In genomic region chr2:190979906-190980629, GRCh38 we compare ENCODE assay signal across 8 cellular contexts. TPM values are rescaled to one million over a fixed set of nuclear protein-coding genes. Genes with fewer than 3 reads are reported as not detected.
DNase-seq lines count a peak whose midpoint lies in the region; ATAC-seq and TF ChIP-seq lines count a peak whose summit lies in the region.

No MANE protein-coding gene starts in this region.

- H3K4me2 ChIP-seq in GM23338, result no peak overlapping the region

- 13 to 27% methylated on average over 14 of the region's 14 CpGs for WGBS in sigmoid colon, 2 donors

- ATAC-seq in GM23338, result no peak
- peak; percentile 38; the same call in 1 of the 2 replicates for ATAC-seq in Panc1
- no peak for ATAC-seq in HG03108 (IDR thresholded peaks at IDR 0.05; ENCODE audit: unreplicated experiment)
- ATAC-seq in GM21367 (IDR thresholded peaks at IDR 0.05; ENCODE audit: unreplicated experiment), result no peak

- in situ Hi-C loops in Panc1 (cut with HindIII; ENCODE audit: low pct_unique_long_range_greater_than_20kb, low sequenced_read_pairs), result no loop called here

- intact Hi-C loops in Panc1 (cut with micrococcal nuclease; ENCODE audit: unreplicated experiment), result no loop called here
- intact Hi-C loops in sigmoid colon (cut with DNase I), result no loop called here

- peaks cover 4% of the 10 kb centered on the region for H4K20me1 ChIP-seq in GM23338 (replicated peaks; ENCODE audit: insufficient read depth)

- H3K4me1 ChIP-seq in GM23338 (ENCODE audit: insufficient read depth) (no peaks in the 10 kb centered on the region), Panc1 (ENCODE audit: control insufficient read depth, insufficient read depth, low read length) (no peaks in the 10 kb centered on the region), sigmoid colon (no peaks in the 10 kb centered on the region)

- H3K27ac ChIP-seq in GM23338 (ENCODE audit: low read depth) (no peak overlapping the region), Panc1 (ENCODE audit: low read length) (no peak overlapping the region), sigmoid colon (peak overlapping the region; percentile 10 to 45 (median 32))

- H3K4me3 Mint-ChIP-seq in GM23338, result no peak overlapping the region

- TF ChIP-seq EP300 in sigmoid colon (IDR thresholded peaks at IDR 0.05), result no peak

- CTCF ChIA-PET in Panc1 (lab: Charles Lee), result no interaction called here

- POLR2A ChIA-PET in Panc1 (lab: Charles Lee), result no interaction called here

- H3F3A ChIP-seq in GM23338 (replicated peaks; ENCODE audit: low read depth), result no peaks in the 10 kb centered on the region

- peaks cover 5% of the 10 kb centered on the region for H3K27me3 Mint-ChIP-seq in GM23338 (ENCODE audit: insufficient read depth, low read depth, poor library complexity)

- no peaks in the 10 kb centered on the region for H3K9me2 ChIP-seq in GM23338 (ENCODE audit: insufficient read depth)

- no peak overlapping the region for H2AFZ ChIP-seq in GM23338

- peak overlapping the region; percentile 43; the same call in 1 of the 2 replicates for H3K27ac Mint-ChIP-seq in GM23338

- H3K36me3 ChIP-seq in GM23338 (ENCODE audit: insufficient read depth) (peaks cover 74% of the 10 kb centered on the region), Panc1 (ENCODE audit: control insufficient read depth, insufficient read depth, low read length) (peaks cover 67% of the 10 kb centered on the region), sigmoid colon (peaks cover 31 to 100% (median 65%) of the 10 kb centered on the region in 4 donors)

- H3K9me3 ChIP-seq in Panc1 (ENCODE audit: control insufficient read depth, insufficient read depth, low read depth, low read length) (no peaks in the 10 kb centered on the region), sigmoid colon (no peaks in the 10 kb centered on the region)

- H3K4me3 ChIP-seq in GM23338 (no peak overlapping the region), Panc1 (ENCODE audit: low read depth in 2 of 2, low read length in 2 of 2) (no peak overlapping the region), fibroblast of villous mesenchyme (ENCODE audit: low read depth, low read length) (peak overlapping the region; percentile 16), sigmoid colon (no peak overlapping the region)

- BruUV-seq in Panc1 (replicated peaks; lab: Mats Ljungman, UMichigan), result no TSS peak

- H3K27me3 ChIP-seq in GM23338 (ENCODE audit: insufficient read depth) (no peaks in the 10 kb centered on the region), Panc1 (ENCODE audit: control insufficient read depth, insufficient read depth, low read length) (no peaks in the 10 kb centered on the region), sigmoid colon (no peaks in the 10 kb centered on the region)

- no peaks in the 10 kb centered on the region for H3K79me2 ChIP-seq in GM23338 (replicated peaks; ENCODE audit: insufficient read depth)

- H3K36me3 Mint-ChIP-seq in GM23338 (ENCODE audit: low read depth), result peaks cover 88% of the 10 kb centered on the region

- H3K4me1 Mint-ChIP-seq in GM23338, result no peaks in the 10 kb centered on the region; the same call in 2 of the 3 replicates

- H3K9me3 Mint-ChIP-seq in GM23338, result no peaks in the 10 kb centered on the region

- TF ChIP-seq POLR2A in sigmoid colon (IDR thresholded peaks at IDR 0.05), result no peak

- TF ChIP-seq CTCF in GM23338 (conservative IDR thresholded peaks at IDR 0.05; ENCODE audit: low read depth in 2 of 2), result no peak
- no peak for TF ChIP-seq CTCF in Panc1 (IDR thresholded peaks at IDR 0.05)
- TF ChIP-seq CTCF in fibroblast of villous mesenchyme (IDR thresholded peaks at IDR 0.05; ENCODE audit: insufficient read depth, low read depth, low read length), result no peak
- TF ChIP-seq CTCF in sigmoid colon (IDR thresholded peaks at IDR 0.05), result no peak

- DNase-seq in GM23338 (ENCODE audit: low spot score) (no peak), Panc1 (ENCODE audit: low read depth, low spot score) (no peak), fibroblast of villous mesenchyme (ENCODE audit: low read depth) (peak; percentile 91), sigmoid colon (peak; percentile 76), NCI-H524 (lab: John Stamatoyannopoulos, UW) (no peak), SW480 (ENCODE audit: low spot score) (no peak)

TF ChIP-seq in GM23338, 12 proteins besides CTCF, POLR2A, EP300 and RAD21:
- TF ChIP-seq CREB1 (CRISPR knock-in tag; IDR thresholded peaks at IDR 0.05; ENCODE audit: low read depth) (no peak), ETS1 (IDR thresholded peaks at IDR 0.05) (no peak), STAT1 (IDR thresholded peaks at IDR 0.05; ENCODE audit: unreplicated experiment) (no peak), POLR2AphosphoS5 (IDR thresholded peaks at IDR 0.05; ENCODE audit: low read depth) (no peak), EZH2 (IDR thresholded peaks at IDR 0.05; ENCODE audit: low read depth, unreplicated experiment) (no peak), REST (IDR thresholded peaks at IDR 0.05; ENCODE audit: unreplicated experiment) (no peak), ZNF331 (CRISPR knock-in tag; IDR thresholded peaks at IDR 0.05; ENCODE audit: low read depth) (no peak)

RNA-seq across cellular contexts. Expression of gene STAT1, which starts 33.9 kb away (rescaled TPM):
- 43.2 and 47.4 TPM in 2 replicates for total RNA-seq in GM23338 (2014; rRNA removed; shearing (Covaris generic))
- polyA plus RNA-seq in GM23338 (2016; fragmentation: Nextera tagmentation; extraction: Ambion mirVana) (15.1 and 16.3 TPM in 2 replicates), sigmoid colon (10 to 100 TPM; 32.8 to 93.8 (median 33.6) TPM)
- total RNA-seq in Panc1 (2021; ENCODE audit: unreplicated experiment) (73.4 TPM), fibroblast of villous mesenchyme (116 and 132 TPM in 2 replicates), sigmoid colon (10 to 100 TPM; 47.4 to 78.5 (median 55.8) TPM)
- polyA plus RNA-seq in Panc1 (2012; ENCODE audit: insufficient read length), result 51.6 TPM

Comparison
In these comparisons a context has a peak if more than half of its experiments do, and no peak if none do; other contexts are left out.
1. DNase-seq: peak in fibroblast of villous mesenchyme (single experiment) and sigmoid colon (single experiment); none in GM23338 (single experiment), Panc1 (single experiment), NCI-H524 (0 of 2) and SW480 (single experiment).
2. H3K27ac ChIP-seq: peak in sigmoid colon (4 of 4); none in GM23338 (single experiment) and Panc1 (single experiment).